ENCODE assay signal across 17 cellular contexts in genomic region chr3:99760602-99761001, GRCh38. TPM values are rescaled to one million over a fixed set of nuclear protein-coding genes. Genes with fewer than 3 reads are reported as not detected.
DNase-seq lines count a peak whose midpoint lies in the region; ATAC-seq and TF ChIP-seq lines count a peak whose summit lies in the region.
"Had no signal": no experiment of that assay in that cellular context is flagged by ENCODE, and none has a peak within 500 bp of the region (broad histone marks: within the 10 kb centered on the region; RNA-seq: fewer than 3 reads in every experiment).

No MANE protein-coding gene starts in this region.

- H3K9me3 ChIP-seq in adipocyte (ENCODE audit: control insufficient read depth, low read length), result no peaks in the 10 kb centered on the region
- H3K9me3 ChIP-seq: A549 had no signal

- H3K4me3 ChIP-seq in adipocyte (ENCODE audit: low read length) (no peak overlapping the region), fibroblast of pulmonary artery (replicated peaks; ENCODE audit: low read depth, low read length) (no peak overlapping the region)
- H3K4me3 ChIP-seq: A549 had no signal

- TF ChIP-seq CTCF in fibroblast of pulmonary artery (IDR thresholded peaks at IDR 0.05; ENCODE audit: low read length, missing control alignments), result no peak
- no peak for TF ChIP-seq CTCF in omental fat pad (IDR thresholded peaks at IDR 0.05)

- DNase-seq in AG20443 (ENCODE audit: low spot score) (peak; percentile 19), adipocyte (ENCODE audit: low read depth) (no peak), fibroblast of pulmonary artery (ENCODE audit: low read depth) (peak; percentile 38), omental fat pad (ENCODE audit: low spot score) (no peak), NCI-H1092 (lab: John Stamatoyannopoulos, UW) (no peak)
- DNase-seq: CD4-positive, alpha-beta T cell; DMS79; Kasumi-1; NCI-H1417; NCI-H1930; NCI-H2171 treated with DMSO at 0.1 percent for 48 hours; NCI-H510A treated with DMSO at 0.1 percent for 48 hours; SIG-M5 had no signal

- H3K4me1 ChIP-seq in adipocyte (ENCODE audit: control insufficient read depth, insufficient read depth, low read length), result peaks cover 51% of the 10 kb centered on the region
- H3K4me1 ChIP-seq: A549 had no signal

- peak; percentile 78 for ATAC-seq in omental fat pad (ENCODE audit: low FRiP score)
- ATAC-seq in HG02623 (IDR thresholded peaks at IDR 0.05; ENCODE audit: unreplicated experiment), result no peak
- no peak for ATAC-seq in HG03469 (IDR thresholded peaks at IDR 0.05; ENCODE audit: unreplicated experiment)
- no peak for ATAC-seq in GM18907 (IDR thresholded peaks at IDR 0.05; ENCODE audit: unreplicated experiment)
- ATAC-seq: A549 had no signal

- H3K36me3 ChIP-seq in adipocyte (ENCODE audit: control insufficient read depth, insufficient read depth, low read length, severe bottlenecking), result no peaks in the 10 kb centered on the region

- H3K9ac ChIP-seq in adipocyte (ENCODE audit: low read length), result peak overlapping the region; percentile 15

- H3K27me3 ChIP-seq in adipocyte (replicated peaks; ENCODE audit: control insufficient read depth, insufficient read depth, low read length), result no peaks in the 10 kb centered on the region

RNA-seq across cellular contexts. Expression of gene CMSS1, which starts 57.1 kb away (rescaled TPM):
- total RNA-seq in omental fat pad, result 10 to 100 TPM; 16.9 to 29.3 (median 21.1) TPM

Comparison
In these comparisons a context has a peak if more than half of its experiments do, and no peak if none do; other contexts are left out.
1. DNase-seq: peak in AG20443 (single experiment) and fibroblast of pulmonary artery (single experiment); none in adipocyte (single experiment), omental fat pad (single experiment) and NCI-H1092 (single experiment).